Comparison of ENCODE assay signal across 16 cellular contexts in the genomic region with DNA sequence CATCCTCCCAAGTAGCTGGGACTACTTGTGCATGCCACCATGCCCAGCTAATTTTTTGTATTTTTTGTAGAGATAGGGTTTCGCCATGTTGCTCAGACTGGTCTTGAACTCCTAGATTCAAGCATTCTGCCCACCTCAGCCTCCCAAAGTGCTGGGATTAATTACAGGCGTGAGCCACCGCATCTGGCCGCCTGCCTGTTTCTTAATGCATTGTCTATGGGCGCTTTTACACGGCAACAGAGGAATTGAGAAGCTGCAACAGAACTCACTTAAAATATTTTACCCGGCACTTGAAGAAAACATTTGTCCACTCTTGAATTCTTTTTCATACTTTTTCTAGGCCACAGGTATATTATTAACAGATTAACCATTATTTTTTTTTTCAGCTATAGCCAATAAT. TPM values are rescaled to one million over a fixed set of nuclear protein-coding genes. Genes with fewer than 3 reads are reported as not detected.
DNase-seq lines count a peak whose midpoint lies in the region; ATAC-seq and TF ChIP-seq lines count a peak whose summit lies in the region.
"Had no signal": no experiment of that assay in that cellular context is flagged by ENCODE, and none has a peak within 500 bp of the region (broad histone marks: within the 10 kb centered on the region; RNA-seq: fewer than 3 reads in every experiment).

No MANE protein-coding gene starts in this region.

- no peaks in the 10 kb centered on the region for H3K9me3 ChIP-seq in skeletal muscle satellite cell (replicated peaks; ENCODE audit: low read length)
- H3K9me3 ChIP-seq: gastrocnemius medialis, SK-N-SH, thoracic aorta had no signal

- H3K4me1 Mint-ChIP-seq in activated T-cell treated with anti-CD3 and anti-CD28 coated beads, Interleukin-2, amount 50 U/mL, for 72 hours (ENCODE audit: low read depth): peaks cover 38% of the 10 kb centered on the region

- H3K79me2 ChIP-seq in KMS-11 (ENCODE audit: insufficient read depth, low read depth): no peaks in the 10 kb centered on the region

- POLR2A ChIA-PET in GM10248 (lab: Yijun Ruan, JAX): no interaction called here

- H3K4me2 ChIP-seq in KMS-11 (peak overlapping the region; percentile 76), skeletal muscle satellite cell (ENCODE audit: low read length) (peak overlapping the region; percentile 75)
- H3K4me2 ChIP-seq: SK-N-SH had no signal

- H3K27ac Mint-ChIP-seq in activated T-cell treated with anti-CD3 and anti-CD28 coated beads, Interleukin-2, amount 50 U/mL, for 72 hours: peak overlapping the region; percentile 96

- no peaks in the 10 kb centered on the region for H3K27me3 Mint-ChIP-seq in activated T-cell treated with anti-CD3 and anti-CD28 coated beads, Interleukin-2, amount 50 U/mL, for 72 hours (ENCODE audit: low read depth)

- no peaks in the 10 kb centered on the region for H3K9me3 Mint-ChIP-seq in activated T-cell treated with anti-CD3 and anti-CD28 coated beads, Interleukin-2, amount 50 U/mL, for 72 hours

- peak overlapping the region; percentile 56 for H3K9ac ChIP-seq in KMS-11
- H3K9ac ChIP-seq in skeletal muscle satellite cell (ENCODE audit: low read depth, low read length): no peak overlapping the region
- H3K9ac ChIP-seq: SK-N-SH had no signal

- peak overlapping the region; percentile 53 for H2AFZ ChIP-seq in KMS-11 (ENCODE audit: low read depth)

- peak overlapping the region; percentile 89 for H3K27ac ChIP-seq in KMS-11
- H3K27ac ChIP-seq: gastrocnemius medialis, thoracic aorta had no signal

- H3K4me3 ChIP-seq in KMS-11 (IDR thresholded peaks at IDR 0.05; ENCODE audit: insufficient read depth, low read depth, low read length) (no peak overlapping the region), WI38 (ENCODE audit: low read depth, low read length) (peak overlapping the region; percentile 30; the same call in 1 of the 2 replicates), skeletal muscle satellite cell (ENCODE audit: low read length) (no peak overlapping the region)
- H3K4me3 ChIP-seq: gastrocnemius medialis, thoracic aorta had no signal

- no peaks in the 10 kb centered on the region for H3K36me3 Mint-ChIP-seq in activated T-cell treated with anti-CD3 and anti-CD28 coated beads, Interleukin-2, amount 50 U/mL, for 72 hours (ENCODE audit: insufficient read depth in 2 of 2)

- H3K36me3 ChIP-seq in KMS-11 (ENCODE audit: insufficient read depth) (no peaks in the 10 kb centered on the region), skeletal muscle satellite cell (ENCODE audit: insufficient read depth, low read length) (no peaks in the 10 kb centered on the region)
- H3K36me3 ChIP-seq: gastrocnemius medialis, thoracic aorta had no signal

- ATAC-seq in activated T-cell treated with anti-CD3 and anti-CD28 coated beads, Interleukin-2, amount 50 U/mL, for 72 hours (replicated peaks in 1 of 2): no peak
- ATAC-seq: gastrocnemius medialis, sciatic nerve had no signal

- H3K27me3 ChIP-seq in KMS-11 (ENCODE audit: insufficient read depth, low read depth) (no peaks in the 10 kb centered on the region), skeletal muscle satellite cell (ENCODE audit: control insufficient read depth, insufficient read depth, low read length) (no peaks in the 10 kb centered on the region)
- H3K27me3 ChIP-seq: gastrocnemius medialis had no signal

- peak overlapping the region; percentile 75 to 88 for H3K4me3 Mint-ChIP-seq in activated T-cell treated with anti-CD3 and anti-CD28 coated beads, Interleukin-2, amount 50 U/mL, for 72 hours

- no peaks in the 10 kb centered on the region for H4K20me1 ChIP-seq in KMS-11 (ENCODE audit: insufficient read depth)

- H3K4me1 ChIP-seq in KMS-11 (ENCODE audit: low read depth, poor library complexity, severe bottlenecking) (peaks cover 63% of the 10 kb centered on the region), skeletal muscle satellite cell (ENCODE audit: control insufficient read depth, insufficient read depth, low read length) (peaks cover 23% of the 10 kb centered on the region)
- H3K4me1 ChIP-seq: gastrocnemius medialis had no signal

- no peak for DNase-seq in activated T-cell treated with anti-CD3 and anti-CD28 coated beads, Interleukin-2, amount 50 U/mL, for 72 hours
- DNase-seq in activated T-cell treated with anti-CD3 and anti-CD28 coated beads, Interleukin-2, amount 50 U/mL, for 48 hours: no peak
- no peak for DNase-seq in stimulated activated CD4-positive, alpha-beta T cell treated with anti-CD3 and anti-CD28 coated beads, Interleukin-2, amount 100 ng/mL, for 24 hours
- no peak for DNase-seq in GM10248 (ENCODE audit: extremely low spot score)
- no peak for DNase-seq in NCI-H526 (lab: John Stamatoyannopoulos, UW)
- DNase-seq: activated gamma-delta T cell treated with Interleukin-2 at 50 U/mL for 16 hours, aorta, gastrocnemius medialis, NCI-H1092, occipital lobe, SK-N-SH had no signal

- no peak for TF ChIP-seq CTCF in KMS-11 (conservative IDR thresholded peaks at IDR 0.05; ENCODE audit: low read depth, low read length)
- TF ChIP-seq CTCF in WI38 (IDR thresholded peaks at IDR 0.05; ENCODE audit: low read depth, low read length): no peak
- no peak for TF ChIP-seq CTCF in GM10248 (IDR thresholded peaks at IDR 0.05; ENCODE audit: control extremely low read depth, extremely low read depth, low read depth, missing control alignments)

- CTCF ChIA-PET in GM10248 (lab: Yijun Ruan, JAX): interaction anchor here (1.1 to 2.3 kb wide), 3 partner anchors 9 to 23 kb away, joined by 3 to 10 read pairs (median 6); partner anchors contain the start of gene CEP20

RNA-seq across cellular contexts. Expression of gene CEP20, which starts 9.0 kb away (rescaled TPM):
- total RNA-seq in activated T-cell treated with anti-CD3 and anti-CD28 coated beads, Interleukin-2, amount 50 U/mL, for 72 hours: 10 to 100 TPM; 59.4 to 81.5 TPM
- total RNA-seq in skeletal muscle satellite cell (2012; rRNA removed): 31.5 and 39.8 TPM in 2 replicates

RNA-seq across cellular contexts. Expression of gene MYH11, which starts 40.6 kb away (rescaled TPM):
- total RNA-seq in activated T-cell treated with anti-CD3 and anti-CD28 coated beads, Interleukin-2, amount 50 U/mL, for 72 hours: not detected
- not detected in 2 replicates for total RNA-seq in skeletal muscle satellite cell (2012; rRNA removed)

RNA-seq across cellular contexts. Expression of gene ABCC1, which starts 52.0 kb away (rescaled TPM):
- 10 to 100 TPM; 82.3 to 90.4 TPM for total RNA-seq in activated T-cell treated with anti-CD3 and anti-CD28 coated beads, Interleukin-2, amount 50 U/mL, for 72 hours
- total RNA-seq in skeletal muscle satellite cell (2012; rRNA removed): 28.1 and 29.9 TPM in 2 replicates
